In the genomic region with DNA sequence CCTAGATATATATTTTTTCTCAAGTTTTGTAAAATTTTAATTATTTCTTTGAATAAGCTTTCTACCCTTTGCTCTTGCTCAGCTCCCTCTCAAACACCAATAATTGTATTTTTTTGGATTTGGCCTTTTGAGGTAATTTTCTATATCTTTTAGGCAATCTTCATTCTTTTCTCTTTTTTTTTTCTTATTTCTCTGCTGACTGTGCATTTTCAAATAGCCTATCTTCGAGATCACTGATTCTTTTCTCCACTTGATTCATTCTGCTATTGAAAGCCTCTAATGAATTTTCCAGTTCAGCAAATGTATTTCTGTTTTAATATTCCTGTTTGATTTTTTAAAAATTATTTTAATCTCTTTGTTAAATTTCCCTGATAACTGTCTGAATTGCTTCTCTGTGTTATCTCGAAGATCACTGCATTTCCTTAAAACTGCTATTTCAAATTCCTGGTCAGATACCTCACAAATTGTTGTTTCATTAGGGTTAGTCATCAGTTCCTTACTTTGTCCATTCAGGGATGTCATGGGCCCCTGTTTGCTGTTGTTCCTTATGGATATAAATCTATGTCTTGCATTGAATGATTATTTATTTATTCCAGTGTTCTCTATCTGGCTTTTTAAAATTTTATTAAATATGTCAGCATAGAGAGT, we compare ENCODE assay signal across 22 cellular contexts.
DNase-seq lines count a peak whose midpoint lies in the region; ATAC-seq, FAIRE-seq and TF ChIP-seq lines count a peak whose summit lies in the region.
"Had no signal": no experiment of that assay in that cellular context is flagged by ENCODE, and none has a peak within 500 bp of the region (broad histone marks: within the 10 kb centered on the region; RNA-seq: fewer than 3 reads in every experiment).

No MANE protein-coding gene starts in this region.

- TF ChIP-seq POLR2A in A549 (IDR thresholded peaks at IDR 0.05; ENCODE audit: low read length) (no peak), IMR-90 (IDR thresholded peaks at IDR 0.05; ENCODE audit: low read depth, low read length) (no peak), uterus (IDR thresholded peaks at IDR 0.05) (no peak)

- POLR2A ChIA-PET in A549 (lab: Yijun Ruan, JAX) (no interaction called here), IMR-90 (lab: Charles Lee; ENCODE audit: unreplicated experiment) (no interaction called here)

- no peak overlapping the region for H3K14ac ChIP-seq in IMR-90 (replicated peaks; ENCODE audit: low read depth, low read length)

- H2AK9ac ChIP-seq in IMR-90 (replicated peaks; ENCODE audit: low read depth, low read length, poor library complexity) = no peak overlapping the region

- CTCF ChIA-PET in A549 (lab: Yijun Ruan, JAX) = interaction anchor here (0.8 to 1.6 kb wide), 2 partner anchors 24 to 27 kb away, joined by 3 read pairs; no protein-coding TSS in a partner anchor
- CTCF ChIA-PET in IMR-90 (lab: Yijun Ruan, JAX) = no interaction called here
- CTCF ChIA-PET in activated CD8-positive, alpha-beta memory T cell treated with anti-CD3 and anti-CD28 coated beads, Interleukin-2, amount 10 ng/mL, durations not matched to agents 7 days and 5 days (lab: Charles Lee) = no interaction called here

- H3K36me3 Mint-ChIP-seq in activated CD8-positive, alpha-beta memory T cell treated with anti-CD3 and anti-CD28 coated beads, Interleukin-2, amount 10 ng/mL, durations not matched to agents 7 days and 5 days = peaks cover 2% of the 10 kb centered on the region
- H3K36me3 Mint-ChIP-seq: CD4-positive, CD25-positive, alpha-beta regulatory T cell; CD8-positive, alpha-beta T cell had no signal

- H2BK5ac ChIP-seq in IMR-90 (ENCODE audit: low read depth, low read length, poor library complexity, severe bottlenecking) = no peak overlapping the region

- DNase-seq in A549 (ENCODE audit: low read depth in 1 of 2, low spot score in 1 of 2) = no peak
- no peak for DNase-seq in IMR-90
- DNase-seq in dermis blood vessel endothelial cell = peak; percentile 66
- DNase-seq in glomerular endothelial cell (ENCODE audit: extremely low read depth, low read depth, low spot score) = peak; percentile 41
- no peak for DNase-seq in urothelium cell line (ENCODE audit: low spot score)
- no peak for DNase-seq in retina
- no peak for DNase-seq in activated CD8-positive, alpha-beta memory T cell treated with anti-CD3 and anti-CD28 coated beads, Interleukin-2, amount 10 ng/mL, durations not matched to agents 7 days and 5 days
- no peak for DNase-seq in uterus
- DNase-seq: 8988T; Caco-2; CD4-positive, CD25-positive, alpha-beta regulatory T cell; CD8-positive, alpha-beta T cell; DMS153; DND-41; GM23248; H9 had no signal

- no peaks in the 10 kb centered on the region for H3K4me1 ChIP-seq in A549
- H3K4me1 ChIP-seq in IMR-90 (ENCODE audit: control insufficient read depth, insufficient read depth, low read length) = no peaks in the 10 kb centered on the region
- no peaks in the 10 kb centered on the region for H3K4me1 ChIP-seq in uterus
- H3K4me1 ChIP-seq: BLaER1, Caco-2 had no signal

- H3K9me1 ChIP-seq in IMR-90 (ENCODE audit: insufficient read depth, low read length) = no peaks in the 10 kb centered on the region

- in situ Hi-C loops in IMR-90 (cut with MboI; ENCODE audit: low sequenced_read_pairs) = no loop called here

- peaks cover 43% of the 10 kb centered on the region for H3K27me3 Mint-ChIP-seq in activated CD8-positive, alpha-beta memory T cell treated with anti-CD3 and anti-CD28 coated beads, Interleukin-2, amount 10 ng/mL, durations not matched to agents 7 days and 5 days

- intact Hi-C loops in IMR-90 (cut with micrococcal nuclease) = no loop called here
- intact Hi-C loops in uterus (cut with DNase I; ENCODE audit: low total_unique reads) = no loop called here

- no peaks in the 10 kb centered on the region for H3K79me1 ChIP-seq in IMR-90 (ENCODE audit: low read depth in 1 of 2, low read length in 2 of 2)

- no peak overlapping the region for H2AK5ac ChIP-seq in IMR-90 (ENCODE audit: low read depth, low read length)

- no peak overlapping the region for H3K4me3 ChIP-seq in A549
- H3K4me3 ChIP-seq in IMR-90 (ENCODE audit: insufficient read depth, low read depth, low read length) = no peak overlapping the region
- no peak overlapping the region for H3K4me3 ChIP-seq in uterus
- H3K4me3 ChIP-seq: BLaER1, GM23248 had no signal

- H3K18ac ChIP-seq in IMR-90 (ENCODE audit: low read depth, low read length) = no peak overlapping the region

- dilution Hi-C loops in IMR-90 (cut with HindIII; ENCODE audit: low sequenced_read_pairs, unreplicated experiment) = no loop called here

- H4K91ac ChIP-seq in IMR-90 (ENCODE audit: insufficient read depth, low read depth, low read length) = no peak overlapping the region

- H3K4me1 Mint-ChIP-seq in activated CD8-positive, alpha-beta memory T cell treated with anti-CD3 and anti-CD28 coated beads, Interleukin-2, amount 10 ng/mL, durations not matched to agents 7 days and 5 days = no peaks in the 10 kb centered on the region
- H3K4me1 Mint-ChIP-seq: CD4-positive, CD25-positive, alpha-beta regulatory T cell; H9 had no signal

- H3K4me3 Mint-ChIP-seq in activated CD8-positive, alpha-beta memory T cell treated with anti-CD3 and anti-CD28 coated beads, Interleukin-2, amount 10 ng/mL, durations not matched to agents 7 days and 5 days = no peak overlapping the region
- H3K4me3 Mint-ChIP-seq: B cell; CD4-positive, CD25-positive, alpha-beta regulatory T cell; CD8-positive, alpha-beta T cell; H9 had no signal

- H4K5ac ChIP-seq in IMR-90 (ENCODE audit: low read depth, low read length) = no peak overlapping the region

- H4K8ac ChIP-seq in IMR-90 (ENCODE audit: low read depth in 2 of 2, low read length in 2 of 2) = no peak overlapping the region

- FAIRE-seq in A549 (lab: Jason Lieb, UNC) (no peak), urothelium cell line (lab: Jason Lieb, UNC) (no peak)
- FAIRE-seq: G401.6, GM12892 had no signal

- H3K9me3 ChIP-seq in A549 (peaks cover 15% of the 10 kb centered on the region; the same call in 2 of the 3 replicates), IMR-90 (ENCODE audit: control insufficient read depth, insufficient read depth, low read length) (0 out of 2 replicates have a peak, but pooled peaks cover 4% of the 10 kb centered on the region), uterus (peaks cover 0 to 23% of the 10 kb centered on the region in 2 donors)

- BruUV-seq in IMR-90 (replicated peaks; lab: Mats Ljungman, UMichigan) = no TSS peak

- no peaks in the 10 kb centered on the region for H3K36me3 ChIP-seq in IMR-90 (ENCODE audit: control insufficient read depth, insufficient read depth, low read length)
- H3K36me3 ChIP-seq in uterus = no peaks in the 10 kb centered on the region
- H3K36me3 ChIP-seq: BLaER1 had no signal

- H3K56ac ChIP-seq in IMR-90 (ENCODE audit: extremely low read depth, insufficient read depth, low read length) = no peak overlapping the region

- H3K4ac ChIP-seq in IMR-90 (ENCODE audit: low read depth, low read length) = no peak overlapping the region

- H2BK120ac ChIP-seq in IMR-90 (ENCODE audit: low read depth, low read length) = no peak overlapping the region

- H3K27me3 ChIP-seq in IMR-90 (ENCODE audit: control insufficient read depth, insufficient read depth, low read length) (no peaks in the 10 kb centered on the region), uterus (no peaks in the 10 kb centered on the region)
- H3K27me3 ChIP-seq: BLaER1 had no signal

- H3K4me2 ChIP-seq in A549 = no peak overlapping the region
- no peak overlapping the region for H3K4me2 ChIP-seq in IMR-90 (ENCODE audit: low read depth, low read length)
- H3K4me2 ChIP-seq: BLaER1 had no signal

- H3K23ac ChIP-seq in IMR-90 (ENCODE audit: low read depth, low read length) = no peak overlapping the region

- no peaks in the 10 kb centered on the region for H4K20me1 ChIP-seq in IMR-90 (ENCODE audit: insufficient read depth, low read length)
- H4K20me1 ChIP-seq: BLaER1 had no signal

- TF ChIP-seq CTCF in A549 (IDR thresholded peaks at IDR 0.05) (no peak), IMR-90 (conservative IDR thresholded peaks at IDR 0.05; ENCODE audit: low read depth, low read length) (no peak), uterus (IDR thresholded peaks at IDR 0.05) (no peak)

- no peak for TF ChIP-seq EP300 in A549 (IDR thresholded peaks at IDR 0.05)

- 0% methylated on average over 2 of the region's 2 CpGs for WGBS in A549 (ENCODE audit: missing lambda C conversion rate)
- no CpG with 5 or more reads among the region's 2 CpGs for WGBS in IMR-90 (ENCODE audit: extremely low coverage in 2 of 2, insufficient read length in 1 of 2), 2 experiments

- H3K27ac Mint-ChIP-seq in activated CD8-positive, alpha-beta memory T cell treated with anti-CD3 and anti-CD28 coated beads, Interleukin-2, amount 10 ng/mL, durations not matched to agents 7 days and 5 days = no peak overlapping the region
- H3K27ac Mint-ChIP-seq: B cell; CD4-positive, CD25-positive, alpha-beta regulatory T cell; CD8-positive, alpha-beta T cell; H9 had no signal

- H2BK20ac ChIP-seq in IMR-90 (ENCODE audit: low read depth, low read length) = no peak overlapping the region

- H3K27ac ChIP-seq in A549 = no peak overlapping the region
- H3K27ac ChIP-seq in IMR-90 (ENCODE audit: insufficient read depth, low read length) = no peak overlapping the region
- H3K27ac ChIP-seq in uterus = no peak overlapping the region
- H3K27ac ChIP-seq: BLaER1, C4-2B, GM23248 had no signal

- ATAC-seq in A549 (no peak), IMR-90 (ENCODE audit: low read depth) (no peak)
- no peak for ATAC-seq in activated CD8-positive, alpha-beta memory T cell treated with anti-CD3 and anti-CD28 coated beads, Interleukin-2, amount 10 ng/mL, durations not matched to agents 7 days and 5 days
- ATAC-seq: CD8-positive, alpha-beta T cell; HCT116 had no signal

- no peak overlapping the region for H3K9ac ChIP-seq in IMR-90 (ENCODE audit: low read depth, low read length)
- H3K9ac ChIP-seq: BLaER1, GM23248 had no signal

- no peak for TF ChIP-seq RAD21 in A549 (conservative IDR thresholded peaks at IDR 0.05 in 1 of 2, IDR thresholded peaks at IDR 0.05 in 1 of 2)
- TF ChIP-seq RAD21 in IMR-90 (IDR thresholded peaks at IDR 0.05; ENCODE audit: low read length) = no peak

- H3K9me3 Mint-ChIP-seq in activated CD8-positive, alpha-beta memory T cell treated with anti-CD3 and anti-CD28 coated beads, Interleukin-2, amount 10 ng/mL, durations not matched to agents 7 days and 5 days (ENCODE audit: low read depth) = peaks cover 9% of the 10 kb centered on the region

- no peak overlapping the region for H2BK15ac ChIP-seq in IMR-90 (ENCODE audit: low read depth, low read length)

- H2AFZ ChIP-seq in IMR-90 (replicated peaks; ENCODE audit: low read length, poor library complexity) = no peak overlapping the region
- H2AFZ ChIP-seq: GM23248 had no signal

TF ChIP-seq in A549, 52 proteins besides CTCF, POLR2A, EP300 and RAD21:
- no peak for TF ChIP-seq ESRRA (IDR thresholded peaks at IDR 0.05; ENCODE audit: borderline replicate concordance, low read length)
- peak; percentile 78 for TF ChIP-seq MAFK (IDR thresholded peaks at IDR 0.05; ENCODE audit: partially characterized antibody)
TF ChIP-seq in A549: peak in this region for 1.

TF ChIP-seq in IMR-90, 13 proteins besides CTCF, POLR2A, EP300 and RAD21 (continues in another document):
- TF ChIP-seq MAZ (IDR thresholded peaks at IDR 0.05; ENCODE audit: borderline replicate concordance, low read depth, low read length) (no peak), MAFK (IDR thresholded peaks at IDR 0.05; ENCODE audit: low read depth, low read length) (peak; percentile 77), SMC3 (IDR thresholded peaks at IDR 0.05; ENCODE audit: low read depth, low read length) (no peak)

Comparison
In these comparisons a context has a peak if more than half of its experiments do, and no peak if none do; other contexts are left out.
1. DNase-seq: peak in dermis blood vessel endothelial cell (single experiment) and glomerular endothelial cell (single experiment); none in A549 (0 of 2), IMR-90 (single experiment), urothelium cell line (single experiment), retina (single experiment), activated CD8-positive, alpha-beta memory T cell treated with anti-CD3 and anti-CD28 coated beads, Interleukin-2, amount 10 ng/mL, durations not matched to agents 7 days and 5 days (single experiment) and uterus (0 of 2).